13 cellular contexts compared by ENCODE assay signal in genomic region chr17:62870581-62870964, GRCh38.
A peak's percentile ranks its signal among the peaks of the same experiment; 100 is the strongest.
DNase-seq lines count a peak whose midpoint lies in the region; ATAC-seq, FAIRE-seq and TF ChIP-seq lines count a peak whose summit lies in the region.
"Had no signal": no experiment of that assay in that cellular context is flagged by ENCODE, and none has a peak within 500 bp of the region (broad histone marks: within the 10 kb centered on the region; RNA-seq: fewer than 3 reads in every experiment).

No MANE protein-coding gene starts in this region.

- ATAC-seq in HG03280 (IDR thresholded peaks at IDR 0.05; ENCODE audit: unreplicated experiment): no peak
- ATAC-seq: activated CD8-positive, alpha-beta memory T cell treated with anti-CD3 and anti-CD28 coated beads, Interleukin-2, amount 10 ng/mL, durations not matched to agents 7 days and 5 days had no signal

- WGBS in HUES64: 40% methylated on average over 6 of the region's 8 CpGs
- WGBS in mesodermal cell (ENCODE audit: insufficient coverage in 2 of 2), 2 experiments: 49% methylated on average over 7 of the region's 8 CpGs; no CpG with 5 or more reads in 1 of the 2 experiments
- WGBS in prostate gland: 63% methylated on average over 8 of the region's 8 CpGs

- H3K27ac ChIP-seq in HUES64 (ENCODE audit: low read depth, low read length): peak overlapping the region; percentile 45; the same call in 1 of the 2 replicates
- H3K27ac ChIP-seq in caudate nucleus (ENCODE audit: low read depth, low read length): peak overlapping the region; percentile 58
- H3K27ac ChIP-seq in mesodermal cell (ENCODE audit: low read depth, low read length, severe bottlenecking): peak overlapping the region; percentile 79
- no peak overlapping the region for H3K27ac ChIP-seq in prostate gland
- H3K27ac ChIP-seq: BLaER1 had no signal

- H3K9ac ChIP-seq in HUES64 (ENCODE audit: low read depth, low read length): peak overlapping the region; percentile 7; the same call in 1 of the 2 replicates
- H3K9ac ChIP-seq: BLaER1 had no signal

- no peak for TF ChIP-seq POLR2A in prostate gland (IDR thresholded peaks at IDR 0.05)

- FAIRE-seq in urothelium cell line (lab: Jason Lieb, UNC): no peak

- H3K4me1 ChIP-seq in HUES64 (ENCODE audit: insufficient read depth, low read length) (peaks cover 16% of the 10 kb centered on the region), mesodermal cell (ENCODE audit: control insufficient read depth, insufficient read depth, low read length, poor library complexity, severe bottlenecking) (peaks cover 5% of the 10 kb centered on the region), prostate gland (replicated peaks) (no peaks in the 10 kb centered on the region)

- DNase-seq in AG10803 (ENCODE audit: low read depth) (peak; percentile 16), caudate nucleus (lab: John Stamatoyannopoulos, UW) (no peak), urothelium cell line (ENCODE audit: low spot score) (no peak), prostate gland (ENCODE audit: low spot score) (no peak)
- no peak for DNase-seq in stimulated activated CD4-positive, alpha-beta T cell treated with anti-CD3 and anti-CD28 coated beads, Interleukin-2, amount 100 ng/mL, for 48 hours
- DNase-seq: activated CD4-positive, CD25-positive, alpha-beta regulatory T cell; activated CD8-positive, alpha-beta memory T cell treated with anti-CD3 and anti-CD28 coated beads, Interleukin-2, amount 10 ng/mL, durations not matched to agents 7 days and 5 days; activated gamma-delta T cell treated with Interleukin-2 at 50 U/mL for 16 hours; NCI-H2029 had no signal

- H3K4me3 ChIP-seq in AG10803 (ENCODE audit: low read length) (no peak overlapping the region), HUES64 (ENCODE audit: low read length) (0 out of 2 replicates have a peak overlapping the region, but pooled peaks have one; percentile 1), mesodermal cell (ENCODE audit: extremely low read depth, insufficient read depth, low read length, poor library complexity, severe bottlenecking) (no peak overlapping the region), prostate gland (no peak overlapping the region)
- H3K4me3 ChIP-seq: BLaER1 had no signal

- intact Hi-C loops in prostate gland (cut with DNase I): no loop called here

- H3K27me3 ChIP-seq in HUES64 (ENCODE audit: insufficient read depth, low read length): no peaks in the 10 kb centered on the region
- no peaks in the 10 kb centered on the region for H3K27me3 ChIP-seq in prostate gland (replicated peaks; ENCODE audit: insufficient read depth)
- H3K27me3 ChIP-seq: BLaER1 had no signal

- H3K9me3 ChIP-seq in HUES64 (ENCODE audit: insufficient read depth, low read depth, low read length): no peaks in the 10 kb centered on the region
- H3K9me3 ChIP-seq in mesodermal cell (ENCODE audit: control insufficient read depth, low read length): no peaks in the 10 kb centered on the region
- H3K9me3 ChIP-seq in prostate gland: no peaks in the 10 kb centered on the region
- H3K9me3 ChIP-seq: BLaER1 had no signal

- no peak for TF ChIP-seq CTCF in AG10803 (conservative IDR thresholded peaks at IDR 0.05; ENCODE audit: low read length)
- TF ChIP-seq CTCF in prostate gland (IDR thresholded peaks at IDR 0.05): no peak

- no peaks in the 10 kb centered on the region for H3K36me3 ChIP-seq in HUES64 (ENCODE audit: insufficient read depth, low read length)
- no peaks in the 10 kb centered on the region for H3K36me3 ChIP-seq in mesodermal cell (ENCODE audit: control insufficient read depth, insufficient read depth, low read length)
- H3K36me3 ChIP-seq in prostate gland: no peaks in the 10 kb centered on the region
- H3K36me3 ChIP-seq: BLaER1 had no signal

Comparison
In these comparisons a context has a peak if more than half of its experiments do, and no peak if none do; other contexts are left out.
1. H3K27ac ChIP-seq: peak in HUES64 (single experiment), caudate nucleus (single experiment) and mesodermal cell (single experiment); none in prostate gland (0 of 2).